ENCODE assay signal across 9 cellular contexts in the genomic region with DNA sequence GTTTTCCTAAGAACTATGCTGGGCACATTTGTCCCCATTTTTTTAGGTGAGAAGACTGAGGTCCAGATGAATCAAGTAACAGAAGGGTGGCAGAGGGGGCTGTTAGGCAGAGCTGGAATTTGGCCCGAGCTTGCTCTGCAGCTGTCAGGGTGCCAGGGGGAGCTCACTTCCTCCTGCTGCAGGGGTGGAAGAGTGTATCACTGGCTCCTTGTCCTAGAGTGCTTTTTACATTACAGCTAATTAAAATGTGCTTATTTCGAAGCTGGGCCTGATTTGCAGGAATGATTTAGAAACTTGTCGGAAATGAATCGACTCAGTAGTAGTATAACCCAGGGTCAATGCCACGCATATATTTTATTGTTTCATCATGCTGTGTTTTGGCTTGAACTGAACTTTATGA. TPM values are rescaled to one million over a fixed set of nuclear protein-coding genes. Genes with fewer than 3 reads are reported as not detected.
DNase-seq lines count a peak whose midpoint lies in the region; ATAC-seq and TF ChIP-seq lines count a peak whose summit lies in the region.
"Had no signal": no experiment of that assay in that cellular context is flagged by ENCODE, and none has a peak within 500 bp of the region (broad histone marks: within the 10 kb centered on the region; RNA-seq: fewer than 3 reads in every experiment).

No MANE protein-coding gene starts in this region.

- dilution Hi-C loops in mammary epithelial cell (cut with HindIII; ENCODE audit: low sequenced_read_pairs) = no loop called here

- WGBS in mammary epithelial cell (ENCODE audit: low coverage, missing lambda C conversion rate) = 22% methylated on average over 5 of the region's 5 CpGs
- WGBS in thymus = 59% methylated on average over 5 of the region's 5 CpGs

- H3K27ac ChIP-seq in mammary epithelial cell (ENCODE audit: insufficient read depth, low read depth, low read length) (no peak overlapping the region), brain microvascular endothelial cell (no peak overlapping the region), thymus (ENCODE audit: low read depth) (no peak overlapping the region)

- H3K9me3 Mint-ChIP-seq in MCF 10A (ENCODE audit: unreplicated experiment) = no peaks in the 10 kb centered on the region

- POLR2A ChIA-PET in MCF 10A (lab: Yijun Ruan, JAX) = interaction anchor here (1.7 kb wide), 1 partner anchor 13 kb away, joined by 8 read pairs; no protein-coding TSS in a partner anchor

- no peak overlapping the region for H3K27ac Mint-ChIP-seq in MCF 10A (ENCODE audit: low read depth, unreplicated experiment)

- no peak overlapping the region for H3K4me3 Mint-ChIP-seq in MCF 10A (ENCODE audit: unreplicated experiment)

- in situ Hi-C loops in mammary epithelial cell (cut with MboI; ENCODE audit: low sequenced_read_pairs in 2 of 2) (no loop called here), brain microvascular endothelial cell (cut with HindIII; ENCODE audit: low pct_ligation_motif_present, low sequenced_read_pairs) (no loop called here)

- no peaks in the 10 kb centered on the region for H3K27me3 Mint-ChIP-seq in MCF 10A (ENCODE audit: insufficient read depth, unreplicated experiment)

- H3K36me3 Mint-ChIP-seq in MCF 10A (ENCODE audit: insufficient read depth, unreplicated experiment) = peaks cover 6% of the 10 kb centered on the region

- H4K20me1 ChIP-seq in mammary epithelial cell (ENCODE audit: insufficient read depth, low read length) = no peaks in the 10 kb centered on the region

- peaks cover 14% of the 10 kb centered on the region for H3K4me1 Mint-ChIP-seq in MCF 10A (ENCODE audit: insufficient read depth, unreplicated experiment)

- H3K36me3 ChIP-seq in mammary epithelial cell (ENCODE audit: insufficient read depth, low read length) = no peaks in the 10 kb centered on the region
- no peaks in the 10 kb centered on the region for H3K36me3 ChIP-seq in brain microvascular endothelial cell (replicated peaks)
- H3K36me3 ChIP-seq in thymus (ENCODE audit: control insufficient read depth, insufficient read depth) = no peaks in the 10 kb centered on the region

- H3K4me1 ChIP-seq in mammary epithelial cell (ENCODE audit: insufficient read depth, low read length) (peaks cover 17% of the 10 kb centered on the region), thymus (ENCODE audit: control insufficient read depth, insufficient read depth, low read length) (peaks cover 36% of the 10 kb centered on the region)

- CTCF ChIA-PET in MCF 10A (lab: Yijun Ruan, JAX) (interaction anchor here (0.6 to 1.7 kb wide), 5 partner anchors 11 to 162 kb away, joined by 3 to 6 read pairs (median 5); no protein-coding TSS in a partner anchor), mammary epithelial cell (lab: Charles Lee; ENCODE audit: low non-redundant PET) (interaction anchor here (0.6 kb wide), 1 partner anchor 10 kb away, joined by 3 read pairs; no protein-coding TSS in a partner anchor)

- DNase-seq in MCF 10A (ENCODE audit: unreplicated experiment) (peak; percentile 45), mammary epithelial cell (no peak), NCI-H2171 (lab: John Stamatoyannopoulos, UW) (peak; percentile 7), brain microvascular endothelial cell (no peak), inferior parietal cortex (ENCODE audit: extremely low spot score) (no peak)

- no peaks in the 10 kb centered on the region for H3K79me2 ChIP-seq in mammary epithelial cell (ENCODE audit: insufficient read depth, low read length)

- no peak overlapping the region for H2AFZ ChIP-seq in mammary epithelial cell (ENCODE audit: low read depth, low read length)

- ATAC-seq in GM21786 (IDR thresholded peaks at IDR 0.05; ENCODE audit: unreplicated experiment) (no peak), GM18861 (IDR thresholded peaks at IDR 0.05; ENCODE audit: unreplicated experiment) (no peak)

- H3K9ac ChIP-seq in mammary epithelial cell (ENCODE audit: insufficient read depth, low read length) = no peak overlapping the region

- intact Hi-C loops in MCF 10A (cut with micrococcal nuclease) = loop anchor here (2.0 kb wide), 1 partner anchor 159 kb away; no protein-coding TSS in a partner anchor
- intact Hi-C loops in mammary epithelial cell (cut with micrococcal nuclease) = no loop called here

- BruUV-seq in MCF 10A (replicated peaks; lab: Mats Ljungman, UMichigan) (no TSS peak), mammary epithelial cell (replicated peaks; lab: Mats Ljungman, UMichigan) (no TSS peak)

- no peak overlapping the region for H3K4me3 ChIP-seq in mammary epithelial cell (replicated peaks in 1 of 3; ENCODE audit: insufficient read depth in 1 of 3, low read depth in 2 of 3, low read length in 3 of 3)
- no peak overlapping the region for H3K4me3 ChIP-seq in brain microvascular endothelial cell (ENCODE audit: low read depth, low read length)
- H3K4me3 ChIP-seq in thymus (ENCODE audit: low read length) = peak overlapping the region; percentile 20
- H3K4me3 ChIP-seq: lung had no signal

- no peaks in the 10 kb centered on the region for H3K9me3 ChIP-seq in mammary epithelial cell (replicated peaks; ENCODE audit: insufficient read depth, low read length)
- H3K9me3 ChIP-seq in thymus (ENCODE audit: control insufficient read depth) = no peaks in the 10 kb centered on the region

- TF ChIP-seq CTCF in MCF 10A (IDR thresholded peaks at IDR 0.05; ENCODE audit: unreplicated experiment) (no peak), mammary epithelial cell (conservative IDR thresholded peaks at IDR 0.05 in 1 of 2, IDR thresholded peaks at IDR 0.05 in 1 of 2; ENCODE audit: extremely low read depth in 1 of 2, insufficient read depth in 1 of 2, low read depth in 1 of 2, low read length in 2 of 2) (no peak), brain microvascular endothelial cell (IDR thresholded peaks at IDR 0.05; ENCODE audit: low read depth, low read length, missing control alignments) (peak; percentile 19)

- no peak overlapping the region for H3K4me2 ChIP-seq in mammary epithelial cell (ENCODE audit: insufficient read depth, low read depth, low read length)

- no peaks in the 10 kb centered on the region for H3K27me3 ChIP-seq in mammary epithelial cell (ENCODE audit: insufficient read depth, low read length)
- peaks cover 2% of the 10 kb centered on the region for H3K27me3 ChIP-seq in brain microvascular endothelial cell (replicated peaks)
- peaks cover 3% of the 10 kb centered on the region for H3K27me3 ChIP-seq in thymus (ENCODE audit: control insufficient read depth, insufficient read depth)

RNA-seq across cellular contexts. Expression of a gene that starts 11.1 kb away (rescaled TPM):
- total RNA-seq in MCF 10A (2022) = 2.4 and 2.7 TPM in 2 replicates
- total RNA-seq in mammary epithelial cell = 1 to 10 TPM in 1 of 2 donors, under 1 TPM in 1; 0.83 to 5.0 TPM
- 0.96 TPM for polyA plus RNA-seq in mammary epithelial cell
- polyA minus RNA-seq in mammary epithelial cell = 0.83 TPM
- 75.8 TPM for polyA plus RNA-seq in thymus

Comparison
In these comparisons a context has a peak if more than half of its experiments do, and no peak if none do; other contexts are left out.
1. DNase-seq: peak in MCF 10A (single experiment) and NCI-H2171 (single experiment); none in mammary epithelial cell (single experiment), brain microvascular endothelial cell (single experiment) and inferior parietal cortex (single experiment).